20 cellular contexts compared by ENCODE assay signal in genomic region chr10:48478980-48479811, GRCh38.
DNase-seq lines count a peak whose midpoint lies in the region; ATAC-seq and TF ChIP-seq lines count a peak whose summit lies in the region.
"Had no signal": no experiment of that assay in that cellular context is flagged by ENCODE, and none has a peak within 500 bp of the region (broad histone marks: within the 10 kb centered on the region; RNA-seq: fewer than 3 reads in every experiment).

No MANE protein-coding gene starts in this region.

- H3K36me3 ChIP-seq in vagina = no peaks in the 10 kb centered on the region

- ATAC-seq in activated naive CD4-positive, alpha-beta T cell treated with anti-CD3 and anti-CD28 coated beads, Interleukin-2, amount 50 U/mL, for 72 hours = no peak
- no peak for ATAC-seq in left lobe of liver

- H3K4me3 Mint-ChIP-seq in activated naive CD4-positive, alpha-beta T cell treated with anti-CD3 and anti-CD28 coated beads, Interleukin-2, amount 50 U/mL, for 24 hours = no peak overlapping the region
- H3K4me3 Mint-ChIP-seq: CD4-positive, CD25-positive, alpha-beta regulatory T cell; natural killer cell treated with Interleukin-12 subunit alpha and Interleukin-12 subunit beta and Interleukin-15 and Interleukin-18, amount 100 ng/mL, for 72 hours had no signal

- H3K4me3 ChIP-seq in vagina = no peak overlapping the region

- no peak for DNase-seq in activated naive CD4-positive, alpha-beta T cell treated with anti-CD3 and anti-CD28 coated beads, Interleukin-2, amount 50 U/mL, for 72 hours (ENCODE audit: low spot score in 2 of 2)
- peak; percentile 2 for DNase-seq in SIG-M5 (lab: John Stamatoyannopoulos, UW)
- peak; percentile 41 for DNase-seq in left lobe of liver (ENCODE audit: low spot score)
- DNase-seq in vagina (ENCODE audit: extremely low spot score in 2 of 2) = peak; percentile 77 to 79
- no peak for DNase-seq in nucleus accumbens (lab: John Stamatoyannopoulos, UW)
- DNase-seq in NCI-H2107 treated with DMSO at 0.1 percent for 48 hours (lab: John Stamatoyannopoulos, UW; ENCODE audit: unreplicated experiment) = no peak
- DNase-seq in DMS53 treated with DMSO at 0.1 percent for 48 hours (lab: John Stamatoyannopoulos, UW; ENCODE audit: unreplicated experiment) = no peak
- DNase-seq: activated CD4-positive, alpha-beta T cell treated with anti-CD3 and anti-CD28 coated beads for 48 hours; CD4-positive, CD25-positive, alpha-beta regulatory T cell; DMS79 treated with DMSO at 0.1 percent for 48 hours; mammary epithelial cell; NCI-H1417 treated with DMSO at 0.1 percent for 48 hours; NCI-H446; NK-92 treated with Interleukin-12 subunit alpha and Interleukin-12 subunit beta, amount 100 ng/mL, for 24 hours; stimulated activated naive CD4-positive, alpha-beta T cell treated with Interleukin-2 at 50 U/mL for 16 hours; T-helper 2 cell; trophoblast cell had no signal

- intact Hi-C loops in vagina (cut with DNase I) = no loop called here

- H3K27me3 ChIP-seq in vagina = no peaks in the 10 kb centered on the region

- no peaks in the 10 kb centered on the region for H3K4me1 Mint-ChIP-seq in activated naive CD4-positive, alpha-beta T cell treated with anti-CD3 and anti-CD28 coated beads, Interleukin-2, amount 50 U/mL, for 24 hours
- H3K4me1 Mint-ChIP-seq: CD4-positive, CD25-positive, alpha-beta regulatory T cell had no signal

- H3K27ac Mint-ChIP-seq in activated naive CD4-positive, alpha-beta T cell treated with anti-CD3 and anti-CD28 coated beads, Interleukin-2, amount 50 U/mL, for 24 hours = peak overlapping the region; percentile 43
- H3K27ac Mint-ChIP-seq in activated naive CD4-positive, alpha-beta T cell treated with anti-CD3 and anti-CD28 coated beads, Interleukin-2, amount 50 U/mL, for 72 hours = no peak overlapping the region
- H3K27ac Mint-ChIP-seq: CD4-positive, CD25-positive, alpha-beta regulatory T cell; natural killer cell treated with Interleukin-12 subunit alpha and Interleukin-12 subunit beta and Interleukin-15 and Interleukin-18, amount 100 ng/mL, for 72 hours had no signal

- H3K9me3 Mint-ChIP-seq in activated naive CD4-positive, alpha-beta T cell treated with anti-CD3 and anti-CD28 coated beads, Interleukin-2, amount 50 U/mL, for 24 hours = no peaks in the 10 kb centered on the region
- no peaks in the 10 kb centered on the region for H3K9me3 Mint-ChIP-seq in activated naive CD4-positive, alpha-beta T cell treated with anti-CD3 and anti-CD28 coated beads, Interleukin-2, amount 50 U/mL, for 72 hours
- H3K9me3 Mint-ChIP-seq: natural killer cell treated with Interleukin-12 subunit alpha and Interleukin-12 subunit beta and Interleukin-15 and Interleukin-18, amount 100 ng/mL, for 72 hours had no signal

- TF ChIP-seq CTCF in vagina (IDR thresholded peaks at IDR 0.05) = no peak

- H3K36me3 Mint-ChIP-seq in activated naive CD4-positive, alpha-beta T cell treated with anti-CD3 and anti-CD28 coated beads, Interleukin-2, amount 50 U/mL, for 24 hours = no peaks in the 10 kb centered on the region
- H3K36me3 Mint-ChIP-seq in activated naive CD4-positive, alpha-beta T cell treated with anti-CD3 and anti-CD28 coated beads, Interleukin-2, amount 50 U/mL, for 72 hours = no peaks in the 10 kb centered on the region
- H3K36me3 Mint-ChIP-seq: CD4-positive, CD25-positive, alpha-beta regulatory T cell; natural killer cell treated with Interleukin-12 subunit alpha and Interleukin-12 subunit beta and Interleukin-15 and Interleukin-18, amount 100 ng/mL, for 72 hours had no signal

- no peaks in the 10 kb centered on the region for H3K9me3 ChIP-seq in vagina

- peaks cover 3% of the 10 kb centered on the region for H3K27me3 Mint-ChIP-seq in activated naive CD4-positive, alpha-beta T cell treated with anti-CD3 and anti-CD28 coated beads, Interleukin-2, amount 50 U/mL, for 24 hours

- no peak for TF ChIP-seq POLR2A in vagina (IDR thresholded peaks at IDR 0.05)

- H3K4me1 ChIP-seq in vagina = no peaks in the 10 kb centered on the region

- no peak overlapping the region for H3K27ac ChIP-seq in vagina
- H3K27ac ChIP-seq: KMS-11 had no signal

Comparison
In these comparisons a context has a peak if more than half of its experiments do, and no peak if none do; other contexts are left out.
1. DNase-seq: peak in SIG-M5 (single experiment), left lobe of liver (single experiment) and vagina (2 of 2); none in activated naive CD4-positive, alpha-beta T cell treated with anti-CD3 and anti-CD28 coated beads, Interleukin-2, amount 50 U/mL, for 72 hours (0 of 2), nucleus accumbens (0 of 56), NCI-H2107 treated with DMSO at 0.1 percent for 48 hours (single experiment) and DMS53 treated with DMSO at 0.1 percent for 48 hours (single experiment).